In the genomic region with DNA sequence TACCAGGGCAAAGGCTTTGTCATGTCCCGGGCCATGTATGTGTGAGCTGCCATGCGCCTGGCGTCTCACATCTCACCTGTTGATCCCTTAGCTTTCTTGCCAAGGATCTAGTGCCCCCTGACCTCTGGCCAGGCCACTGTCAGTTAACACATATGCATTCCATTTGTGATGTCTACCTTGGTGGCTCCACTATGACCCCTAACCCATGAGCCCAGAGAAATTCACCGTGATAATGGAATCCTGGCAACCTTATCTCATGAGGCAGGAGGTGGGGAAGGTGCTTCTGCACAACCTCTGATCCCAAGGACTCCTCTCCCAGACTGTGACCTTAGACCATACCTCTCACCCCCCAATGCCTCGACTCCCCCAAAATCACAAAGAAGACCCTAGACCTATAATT, we compare ENCODE assay signal across 18 cellular contexts. TPM values are rescaled to one million over a fixed set of nuclear protein-coding genes. Genes with fewer than 3 reads are reported as not detected.
DNase-seq lines count a peak whose midpoint lies in the region; ATAC-seq, FAIRE-seq and TF ChIP-seq lines count a peak whose summit lies in the region.
"Not testable (repeated sequence)": the region's sequence is repeated elsewhere in the genome, so short reads cannot be mapped to it uniquely, and the experiment has no call there.
"Had no signal": no experiment of that assay in that cellular context is flagged by ENCODE, and none has a peak within 500 bp of the region (broad histone marks: within the 10 kb centered on the region; RNA-seq: fewer than 3 reads in every experiment).

No MANE protein-coding gene starts in this region.

- POLR2A ChIA-PET in Caco-2 (lab: Charles Lee); K562 (lab: Yijun Ruan, JAX): not testable (repeated sequence)

- not testable (repeated sequence) for H4K20me1 ChIP-seq in K562 (replicated peaks; ENCODE audit: control insufficient read depth, insufficient read depth, low read length)

- H3K4me2 ChIP-seq in K562 (ENCODE audit: insufficient read depth, low read length) = not testable (repeated sequence)

- H3K27ac ChIP-seq in K562 (ENCODE audit: extremely low read depth, low read depth, low read length) = not testable (repeated sequence)

- not testable (repeated sequence) for ATAC-seq in K562; stimulated activated naive B cell treated with anti-CD40 and anti-IgM and Interleukin-4, amounts not matched to agents 10 μg/mL and 1 μg/mL and 100 μg/mL, for 72 hours (replicated peaks)

- TF ChIP-seq EP300 in K562 (IDR thresholded peaks at IDR 0.05; ENCODE audit: low read length) = not testable (repeated sequence)

- H3K36me3 Mint-ChIP-seq in Caco-2 (ENCODE audit: insufficient read depth, unreplicated experiment) (peaks cover 88% of the 10 kb centered on the region), endothelial cell (ENCODE audit: low read depth, unreplicated experiment) (peaks cover 45% of the 10 kb centered on the region), nephron (ENCODE audit: low read depth) (peaks cover 58% of the 10 kb centered on the region)
- peaks cover 11% of the 10 kb centered on the region for H3K36me3 Mint-ChIP-seq in T-helper 1 cell treated with Interleukin-12 subunit alpha and Interleukin-12 subunit beta and Interleukin-4 antibody, amounts not matched to agents 30 μg/mL and 1 μg/mL, for 36 hours (ENCODE audit: low read depth)
- H3K36me3 Mint-ChIP-seq in activated T-helper 1 cell treated with anti-CD3 and anti-CD28 coated beads, Interleukin-12 subunit alpha, Interleukin-12 subunit beta, Interleukin-2, Interleukin-4 antibody, amounts not matched to agents 30 ng/mL and 10 ng/mL and 1 ng/mL, durations not matched to agents 14 hours and 24 hours and 36 hours (ENCODE audit: low read depth) = peaks cover 15% of the 10 kb centered on the region
- peaks cover 20 to 23% of the 10 kb centered on the region in 2 donors for H3K36me3 Mint-ChIP-seq in stimulated activated naive B cell treated with anti-CD40 and anti-IgM and Interleukin-4, amounts not matched to agents 10 μg/mL and 1 μg/mL and 100 μg/mL, for 72 hours

- FAIRE-seq in K562 (lab: Jason Lieb, UNC) = not testable (repeated sequence)

- TF ChIP-seq RAD21 in K562 (CRISPR knock-in tag; conservative IDR thresholded peaks at IDR 0.05 in 1 of 2, IDR thresholded peaks at IDR 0.05 in 1 of 2) = not testable (repeated sequence)

- not testable (repeated sequence) for DNase-seq in Caco-2; activated T-helper 1 cell treated with anti-CD3 and anti-CD28 coated beads, Interleukin-12 subunit alpha, Interleukin-12 subunit beta, Interleukin-2, Interleukin-4 antibody, amounts not matched to agents 30 ng/mL and 10 ng/mL and 1 ng/mL, durations not matched to agents 14 hours and 24 hours and 36 hours (ENCODE audit: low spot score); K562 (ENCODE audit: extremely low read depth in 1 of 4, low spot score in 3 of 4); endothelial cell (ENCODE audit: low spot score); stimulated activated naive B cell treated with anti-CD40 and anti-IgM and Interleukin-4, amounts not matched to agents 10 μg/mL and 1 μg/mL and 100 μg/mL, for 72 hours

- TF ChIP-seq CTCF in Caco-2 (IDR thresholded peaks at IDR 0.05; ENCODE audit: insufficient read depth in 1 of 2, low read depth in 1 of 2, low read length in 1 of 2, severe bottlenecking in 1 of 2, unreplicated experiment in 1 of 2); K562 (IDR thresholded peaks at IDR 0.05 in 2 of 3, conservative IDR thresholded peaks at IDR 0.05 in 1 of 3; ENCODE audit: insufficient read depth in 2 of 3, low read depth in 1 of 3, low read length in 3 of 3); endothelial cell (IDR thresholded peaks at IDR 0.05; ENCODE audit: unreplicated experiment); nephron (IDR thresholded peaks at IDR 0.05; ENCODE audit: unreplicated experiment in 3 of 3): not testable (repeated sequence)

- not testable (repeated sequence) for H3K4me3 Mint-ChIP-seq in Caco-2 (ENCODE audit: unreplicated experiment); T-helper 1 cell treated with Interleukin-12 subunit alpha and Interleukin-12 subunit beta and Interleukin-4 antibody, amounts not matched to agents 30 μg/mL and 1 μg/mL, for 36 hours; stimulated activated naive B cell treated with anti-CD40 and anti-IgM and Interleukin-4, amounts not matched to agents 10 μg/mL and 1 μg/mL and 100 μg/mL, for 72 hours
- peak overlapping the region; percentile 13 for H3K4me3 Mint-ChIP-seq in activated T-helper 1 cell treated with anti-CD3 and anti-CD28 coated beads, Interleukin-12 subunit alpha, Interleukin-12 subunit beta, Interleukin-2, Interleukin-4 antibody, amounts not matched to agents 30 ng/mL and 10 ng/mL and 1 ng/mL, durations not matched to agents 14 hours and 24 hours and 36 hours
- H3K4me3 Mint-ChIP-seq in endothelial cell (ENCODE audit: unreplicated experiment) (peak overlapping the region; percentile 33), nephron (peak overlapping the region in 2 of 3 experiments; percentile 6 to 38)

- CTCF ChIA-PET in Caco-2 (lab: Charles Lee) = not testable (repeated sequence)
- CTCF ChIA-PET in K562 (lab: Yijun Ruan, JAX; ENCODE audit: low intra/inter-chr PET ratio) = interaction anchor here (0.6 kb wide), 1 partner anchor 403 kb away, joined by 4 read pairs; no protein-coding TSS in a partner anchor

- not testable (repeated sequence) for H3K9me1 ChIP-seq in K562 (ENCODE audit: control insufficient read depth, insufficient read depth, low read length)

- not testable (repeated sequence) for TF ChIP-seq POLR2A in K562 (conservative IDR thresholded peaks at IDR 0.05)

- in situ Hi-C loops in K562 (cut with MboI) = not testable (repeated sequence)

- H3K4me3 ChIP-seq in Caco-2 (ENCODE audit: low read depth, low read length); K562: not testable (repeated sequence)

- WGBS in K562 (ENCODE audit: insufficient coverage, low coverage, missing lambda C conversion rate) = 73% methylated on average over 4 of the region's 5 CpGs

- not testable (repeated sequence) for H3K27me3 ChIP-seq in Caco-2 (replicated peaks; ENCODE audit: control insufficient read depth, insufficient read depth, low read length); K562 (ENCODE audit: control insufficient read depth in 2 of 2, insufficient read depth in 2 of 2, low read length in 2 of 2)

- H3K27ac Mint-ChIP-seq in Caco-2 (ENCODE audit: unreplicated experiment) = peak overlapping the region; percentile 21
- peak overlapping the region; percentile 3 for H3K27ac Mint-ChIP-seq in T-helper 1 cell treated with Interleukin-12 subunit alpha and Interleukin-12 subunit beta and Interleukin-4 antibody, amounts not matched to agents 30 μg/mL and 1 μg/mL, for 36 hours
- not testable (repeated sequence) for H3K27ac Mint-ChIP-seq in activated T-helper 1 cell treated with anti-CD3 and anti-CD28 coated beads, Interleukin-12 subunit alpha, Interleukin-12 subunit beta, Interleukin-2, Interleukin-4 antibody, amounts not matched to agents 30 ng/mL and 10 ng/mL and 1 ng/mL, durations not matched to agents 14 hours and 24 hours and 36 hours; endothelial cell (ENCODE audit: unreplicated experiment); nephron
- H3K27ac Mint-ChIP-seq in stimulated activated naive B cell treated with anti-CD40 and anti-IgM and Interleukin-4, amounts not matched to agents 10 μg/mL and 1 μg/mL and 100 μg/mL, for 72 hours = peak overlapping the region; percentile 84

- peaks cover 21% of the 10 kb centered on the region for H3K4me1 ChIP-seq in Caco-2
- peaks cover 17 to 27% of the 10 kb centered on the region in 2 experiments for H3K4me1 ChIP-seq in K562 (replicated peaks in 1 of 2; ENCODE audit: control insufficient read depth in 2 of 2, insufficient read depth in 2 of 2, low read length in 2 of 2)

- H3K4me1 Mint-ChIP-seq in Caco-2 (ENCODE audit: low read depth, unreplicated experiment) (peaks cover 21% of the 10 kb centered on the region), endothelial cell (ENCODE audit: unreplicated experiment) (peaks cover 16% of the 10 kb centered on the region), nephron (peaks cover 20% of the 10 kb centered on the region)
- H3K4me1 Mint-ChIP-seq in T-helper 1 cell treated with Interleukin-12 subunit alpha and Interleukin-12 subunit beta and Interleukin-4 antibody, amounts not matched to agents 30 μg/mL and 1 μg/mL, for 36 hours (ENCODE audit: low read depth) = peaks cover 21% of the 10 kb centered on the region
- peaks cover 25% of the 10 kb centered on the region for H3K4me1 Mint-ChIP-seq in activated T-helper 1 cell treated with anti-CD3 and anti-CD28 coated beads, Interleukin-12 subunit alpha, Interleukin-12 subunit beta, Interleukin-2, Interleukin-4 antibody, amounts not matched to agents 30 ng/mL and 10 ng/mL and 1 ng/mL, durations not matched to agents 14 hours and 24 hours and 36 hours (ENCODE audit: low read depth)
- peaks cover 20 to 29% of the 10 kb centered on the region in 2 donors for H3K4me1 Mint-ChIP-seq in stimulated activated naive B cell treated with anti-CD40 and anti-IgM and Interleukin-4, amounts not matched to agents 10 μg/mL and 1 μg/mL and 100 μg/mL, for 72 hours

- not testable (repeated sequence) for H3K27me3 Mint-ChIP-seq in Caco-2 (ENCODE audit: insufficient read depth, unreplicated experiment); T-helper 1 cell treated with Interleukin-12 subunit alpha and Interleukin-12 subunit beta and Interleukin-4 antibody, amounts not matched to agents 30 μg/mL and 1 μg/mL, for 36 hours (ENCODE audit: low read depth); activated T-helper 1 cell treated with anti-CD3 and anti-CD28 coated beads, Interleukin-12 subunit alpha, Interleukin-12 subunit beta, Interleukin-2, Interleukin-4 antibody, amounts not matched to agents 30 ng/mL and 10 ng/mL and 1 ng/mL, durations not matched to agents 14 hours and 24 hours and 36 hours (ENCODE audit: insufficient read depth); nephron (ENCODE audit: low read depth); stimulated activated naive B cell treated with anti-CD40 and anti-IgM and Interleukin-4, amounts not matched to agents 10 μg/mL and 1 μg/mL and 100 μg/mL, for 72 hours
- H3K27me3 Mint-ChIP-seq in endothelial cell (ENCODE audit: unreplicated experiment) = peaks cover 24% of the 10 kb centered on the region

- H3K79me2 ChIP-seq in K562 (ENCODE audit: control insufficient read depth, insufficient read depth, low read length) = peaks cover 25% of the 10 kb centered on the region

- H3K9me3 ChIP-seq in Caco-2; K562 (replicated peaks; ENCODE audit: control insufficient read depth, insufficient read depth, low read depth, low read length): not testable (repeated sequence)

- H3K36me3 ChIP-seq in Caco-2 (ENCODE audit: control insufficient read depth, insufficient read depth, low read length) = not testable (repeated sequence)
- peaks cover 36% of the 10 kb centered on the region for H3K36me3 ChIP-seq in K562 (ENCODE audit: control insufficient read depth, insufficient read depth, low read length)

- intact Hi-C loops in Caco-2 (cut with micrococcal nuclease; ENCODE audit: unreplicated experiment); activated T-helper 1 cell treated with anti-CD3 and anti-CD28 coated beads, Interleukin-12 subunit alpha, Interleukin-12 subunit beta, Interleukin-2, Interleukin-4 antibody, amounts not matched to agents 30 ng/mL and 10 ng/mL and 1 ng/mL, durations not matched to agents 14 hours and 24 hours and 36 hours (cut with micrococcal nuclease); K562 (cut with micrococcal nuclease): not testable (repeated sequence)

- not testable (repeated sequence) for H2AFZ ChIP-seq in K562 (ENCODE audit: low read depth, low read length)

- H3K9ac ChIP-seq in K562 (ENCODE audit: insufficient read depth in 1 of 2, low read depth in 2 of 2, low read length in 2 of 2) = peak overlapping the region in 1 of 2 experiments; percentile 20; a peak in 1 of 4 replicates

- not testable (repeated sequence) for H3K9me3 Mint-ChIP-seq in Caco-2 (ENCODE audit: unreplicated experiment); T-helper 1 cell treated with Interleukin-12 subunit alpha and Interleukin-12 subunit beta and Interleukin-4 antibody, amounts not matched to agents 30 μg/mL and 1 μg/mL, for 36 hours; activated T-helper 1 cell treated with anti-CD3 and anti-CD28 coated beads, Interleukin-12 subunit alpha, Interleukin-12 subunit beta, Interleukin-2, Interleukin-4 antibody, amounts not matched to agents 30 ng/mL and 10 ng/mL and 1 ng/mL, durations not matched to agents 14 hours and 24 hours and 36 hours; endothelial cell (ENCODE audit: unreplicated experiment); nephron; stimulated activated naive B cell treated with anti-CD40 and anti-IgM and Interleukin-4, amounts not matched to agents 10 μg/mL and 1 μg/mL and 100 μg/mL, for 72 hours

- not testable (repeated sequence) for BruUV-seq in Caco-2 (replicated peaks; lab: Mats Ljungman, UMichigan); K562 (replicated peaks; lab: Mats Ljungman, UMichigan)

RNA-seq across cellular contexts. Expression of a gene that starts 2.7 kb away (rescaled TPM):
- total RNA-seq in Caco-2 (2022) = 205 and 227 TPM in 2 replicates
- 209 and 211 TPM in 2 replicates for total RNA-seq in activated T-helper 1 cell treated with anti-CD3 and anti-CD28 coated beads, Interleukin-12 subunit alpha, Interleukin-12 subunit beta, Interleukin-2, Interleukin-4 antibody, amounts not matched to agents 30 ng/mL and 10 ng/mL and 1 ng/mL, durations not matched to agents 14 hours and 24 hours and 36 hours
- 24.5 and 69.0 TPM in 2 replicates for total RNA-seq in K562 (2011; cell fraction: chromatin; rRNA removed; ENCODE audit: low replicate concordance)
- total RNA-seq in K562 (2011; cell fraction: nucleolus; rRNA removed) = 64.5 and 69.3 TPM in 2 replicates
- total RNA-seq in K562 (2011; cell fraction: nucleoplasm; rRNA removed) = 42.7 and 46.9 TPM in 2 replicates
- 194 and 237 TPM in 2 replicates for total RNA-seq in K562 (2014; rRNA removed)
- 71.1 and 81.5 TPM in 2 replicates for total RNA-seq in K562 (2014; rRNA removed; fragmentation: Illumina TruSeq; extraction: Trizol)
- total RNA-seq in K562 (2015; rRNA removed; fragmentation: Illumina TruSeq; extraction: Trizol) = 165 and 169 TPM in 2 replicates
- 290 and 296 TPM in 2 replicates for total RNA-seq in K562 (2021)
- 101 and 117 TPM in 2 replicates for polyA plus RNA-seq in K562 (2011; rRNA removed)
- polyA plus RNA-seq in K562 (2011; cell fraction: cytosol; rRNA removed) = 146 and 312 TPM in 2 replicates
- 73.1 and 101 TPM in 2 replicates for polyA plus RNA-seq in K562 (2011; cell fraction: nucleus; rRNA removed)
- 116 and 170 TPM in 2 replicates for polyA plus RNA-seq in K562 (2012)
- 160 and 200 TPM in 2 replicates for polyA plus RNA-seq in K562 (2014; fragmentation: Illumina TruSeq; extraction: Trizol)
- 1 to 10 TPM in 1 of 2 experiments, under 1 TPM in 1; 0.89 to 5.4 TPM for polyA plus RNA-seq in K562 (2014; fragmentation: Nextera tagmentation; extraction: Ambion mirVana)
- polyA plus RNA-seq in K562 (2014; rRNA removed) = 192 and 229 TPM in 2 replicates
- 34.9 and 75.1 TPM in 2 replicates for polyA minus RNA-seq in K562 (2011; rRNA and poly(A)+ RNA removed)
- 71.0 and 79.5 TPM in 2 replicates for polyA minus RNA-seq in K562 (2011; cell fraction: cytosol; rRNA and poly(A)+ RNA removed)
- 22.6 and 24.0 TPM in 2 replicates for polyA minus RNA-seq in K562 (2011; cell fraction: nucleus; rRNA and poly(A)+ RNA removed)
- 60.5 TPM for total RNA-seq in endothelial cell (ENCODE audit: unreplicated experiment)

RNA-seq across cellular contexts. Expression of a gene that starts 17.3 kb away (rescaled TPM):
- total RNA-seq in Caco-2 (2022) (1,346 and 1,404 TPM in 2 replicates), K562 (2014; rRNA removed) (113 and 122 TPM in 2 replicates), K562 (2014; rRNA removed; fragmentation: Illumina TruSeq; extraction: Trizol) (5.9 and 11.8 TPM in 2 replicates), K562 (2015; rRNA removed; fragmentation: Illumina TruSeq; extraction: Trizol) (180 and 204 TPM in 2 replicates), K562 (2021) (88.7 and 92.0 TPM in 2 replicates), endothelial cell (ENCODE audit: unreplicated experiment) (258 TPM)
- 0.41 and 0.42 TPM in 2 replicates for total RNA-seq in activated T-helper 1 cell treated with anti-CD3 and anti-CD28 coated beads, Interleukin-12 subunit alpha, Interleukin-12 subunit beta, Interleukin-2, Interleukin-4 antibody, amounts not matched to agents 30 ng/mL and 10 ng/mL and 1 ng/mL, durations not matched to agents 14 hours and 24 hours and 36 hours
- total RNA-seq in K562 (2011; cell fraction: chromatin; rRNA removed; ENCODE audit: low replicate concordance) = 12.0 and 25.1 TPM in 2 replicates
- 54.6 and 64.9 TPM in 2 replicates for total RNA-seq in K562 (2011; cell fraction: nucleolus; rRNA removed)
- total RNA-seq in K562 (2011; cell fraction: nucleoplasm; rRNA removed) = 29.0 and 36.6 TPM in 2 replicates
- polyA plus RNA-seq in K562 (2011; rRNA removed) (27.5 and 37.5 TPM in 2 replicates), K562 (2014; fragmentation: Illumina TruSeq; extraction: Trizol) (17.5 and 32.7 TPM in 2 replicates), K562 (2014; fragmentation: Nextera tagmentation; extraction: Ambion mirVana) (under 1 TPM in 1 of 2 experiments, not detected in 1; 0.14 TPM), K562 (2014; rRNA removed) (124 TPM in 2 replicates)
- 86.2 and 145 TPM in 2 replicates for polyA plus RNA-seq in K562 (2011; cell fraction: cytosol; rRNA removed)
- polyA plus RNA-seq in K562 (2011; cell fraction: nucleus; rRNA removed) = 25.5 and 31.9 TPM in 2 replicates
- 228 and 283 TPM in 2 replicates for polyA plus RNA-seq in K562 (2012)
- polyA minus RNA-seq in K562 (2011; rRNA and poly(A)+ RNA removed) = 3.9 and 4.7 TPM in 2 replicates
- polyA minus RNA-seq in K562 (2011; cell fraction: cytosol; rRNA and poly(A)+ RNA removed) = 11.5 and 23.0 TPM in 2 replicates
- 3.8 and 6.4 TPM in 2 replicates for polyA minus RNA-seq in K562 (2011; cell fraction: nucleus; rRNA and poly(A)+ RNA removed)
- polyA plus RNA-seq: CD4-positive, CD25-positive, alpha-beta regulatory T cell; CD8-positive, alpha-beta memory T cell had no signal

RNA-seq across cellular contexts. Expression of a gene that starts 26.1 kb away (rescaled TPM):
- total RNA-seq in Caco-2 (2022) (246 and 250 TPM in 2 replicates), K562 (2014; rRNA removed) (151 and 190 TPM in 2 replicates), K562 (2014; rRNA removed; fragmentation: Illumina TruSeq; extraction: Trizol) (134 and 155 TPM in 2 replicates), K562 (2015; rRNA removed; fragmentation: Illumina TruSeq; extraction: Trizol) (305 and 312 TPM in 2 replicates), K562 (2021) (220 and 308 TPM in 2 replicates), endothelial cell (ENCODE audit: unreplicated experiment) (44.8 TPM)
- 1.2 TPM in 1 of 2 replicates, not detected in the other for total RNA-seq in activated T-helper 1 cell treated with anti-CD3 and anti-CD28 coated beads, Interleukin-12 subunit alpha, Interleukin-12 subunit beta, Interleukin-2, Interleukin-4 antibody, amounts not matched to agents 30 ng/mL and 10 ng/mL and 1 ng/mL, durations not matched to agents 14 hours and 24 hours and 36 hours
- 15.7 and 30.4 TPM in 2 replicates for total RNA-seq in K562 (2011; cell fraction: chromatin; rRNA removed; ENCODE audit: low replicate concordance)
- total RNA-seq in K562 (2011; cell fraction: nucleolus; rRNA removed) = 70.0 and 74.0 TPM in 2 replicates
- 46.3 and 59.4 TPM in 2 replicates for total RNA-seq in K562 (2011; cell fraction: nucleoplasm; rRNA removed)
- polyA plus RNA-seq in K562 (2011; rRNA removed) (115 and 174 TPM in 2 replicates), K562 (2014; fragmentation: Illumina TruSeq; extraction: Trizol) (239 and 302 TPM in 2 replicates), K562 (2014; fragmentation: Nextera tagmentation; extraction: Ambion mirVana) (100 to 1,000 TPM; 371 to 408 TPM), K562 (2014; rRNA removed) (184 and 227 TPM in 2 replicates)
- polyA plus RNA-seq in K562 (2011; cell fraction: cytosol; rRNA removed) = 112 and 124 TPM in 2 replicates
- polyA plus RNA-seq in K562 (2011; cell fraction: nucleus; rRNA removed) = 50.9 and 80.6 TPM in 2 replicates
- 460 and 496 TPM in 2 replicates for polyA plus RNA-seq in K562 (2012)
- polyA minus RNA-seq in K562 (2011; rRNA and poly(A)+ RNA removed) = 22.7 and 22.9 TPM in 2 replicates
- 60.6 and 76.4 TPM in 2 replicates for polyA minus RNA-seq in K562 (2011; cell fraction: cytosol; rRNA and poly(A)+ RNA removed)
- 2.2 and 14.6 TPM in 2 replicates for polyA minus RNA-seq in K562 (2011; cell fraction: nucleus; rRNA and poly(A)+ RNA removed)
- total RNA-seq: A172; CD4-positive, CD25-positive, alpha-beta regulatory T cell; H4 had no signal
- polyA plus RNA-seq: CD4-positive, CD25-positive, alpha-beta regulatory T cell; CD8-positive, alpha-beta memory T cell had no signal

RNA-seq across cellular contexts. Expression of a gene that starts 42.2 kb away (rescaled TPM):
- total RNA-seq in Caco-2 (2022) = 257 and 258 TPM in 2 replicates
- total RNA-seq in activated T-helper 1 cell treated with anti-CD3 and anti-CD28 coated beads, Interleukin-12 subunit alpha, Interleukin-12 subunit beta, Interleukin-2, Interleukin-4 antibody, amounts not matched to agents 30 ng/mL and 10 ng/mL and 1 ng/mL, durations not matched to agents 14 hours and 24 hours and 36 hours = 0.08 and 0.39 TPM in 2 replicates
- total RNA-seq in K562 (2011; cell fraction: chromatin; rRNA removed; ENCODE audit: low replicate concordance) = 51.7 and 114 TPM in 2 replicates
- total RNA-seq in K562 (2011; cell fraction: nucleolus; rRNA removed) = 140 and 162 TPM in 2 replicates
- 124 and 148 TPM in 2 replicates for total RNA-seq in K562 (2011; cell fraction: nucleoplasm; rRNA removed)
- total RNA-seq in K562 (2014; rRNA removed) = 65.3 and 78.5 TPM in 2 replicates
- total RNA-seq in K562 (2014; rRNA removed; fragmentation: Illumina TruSeq; extraction: Trizol) = 29.8 and 34.9 TPM in 2 replicates
- total RNA-seq in K562 (2015; rRNA removed; fragmentation: Illumina TruSeq; extraction: Trizol) = 33.8 and 36.5 TPM in 2 replicates
- total RNA-seq in K562 (2021) = 83.6 and 84.8 TPM in 2 replicates
- polyA plus RNA-seq in K562 (2011; rRNA removed) = 32.7 and 73.0 TPM in 2 replicates
- polyA plus RNA-seq in K562 (2011; cell fraction: cytosol; rRNA removed) = 78.1 and 87.1 TPM in 2 replicates
- polyA plus RNA-seq in K562 (2011; cell fraction: nucleus; rRNA removed) = 35.6 and 37.9 TPM in 2 replicates
- polyA plus RNA-seq in K562 (2012) = 76.8 and 118 TPM in 2 replicates
- 92.7 and 94.9 TPM in 2 replicates for polyA plus RNA-seq in K562 (2014; fragmentation: Illumina TruSeq; extraction: Trizol)
- polyA plus RNA-seq in K562 (2014; fragmentation: Nextera tagmentation; extraction: Ambion mirVana) = 1 to 10 TPM; 3.9 to 4.9 TPM
- polyA plus RNA-seq in K562 (2014; rRNA removed) = 41.4 and 43.6 TPM in 2 replicates
- 29.4 and 29.7 TPM in 2 replicates for polyA minus RNA-seq in K562 (2011; rRNA and poly(A)+ RNA removed)
- 43.7 and 44.6 TPM in 2 replicates for polyA minus RNA-seq in K562 (2011; cell fraction: cytosol; rRNA and poly(A)+ RNA removed)
- polyA minus RNA-seq in K562 (2011; cell fraction: nucleus; rRNA and poly(A)+ RNA removed) = 9.2 and 15.6 TPM in 2 replicates
- 342 TPM for total RNA-seq in endothelial cell (ENCODE audit: unreplicated experiment)
- polyA plus RNA-seq: CD4-positive, CD25-positive, alpha-beta regulatory T cell had no signal

RNA-seq across cellular contexts. Expression of a gene that starts 53.7 kb away (rescaled TPM):
- not detected in 2 replicates for total RNA-seq in Caco-2 (2022)
- not detected in 2 replicates for total RNA-seq in activated T-helper 1 cell treated with anti-CD3 and anti-CD28 coated beads, Interleukin-12 subunit alpha, Interleukin-12 subunit beta, Interleukin-2, Interleukin-4 antibody, amounts not matched to agents 30 ng/mL and 10 ng/mL and 1 ng/mL, durations not matched to agents 14 hours and 24 hours and 36 hours
- not detected in 2 replicates for total RNA-seq in K562 (2011; cell fraction: chromatin; rRNA removed; ENCODE audit: low replicate concordance)
- not detected in 2 replicates for total RNA-seq in K562 (2011; cell fraction: nucleolus; rRNA removed)
- total RNA-seq in K562 (2011; cell fraction: nucleoplasm; rRNA removed) = not detected in 2 replicates
- total RNA-seq in K562 (2014; rRNA removed) = not detected in 2 replicates
- total RNA-seq in K562 (2014; rRNA removed; fragmentation: Illumina TruSeq; extraction: Trizol) = not detected in 2 replicates
- not detected in 2 replicates for total RNA-seq in K562 (2015; rRNA removed; fragmentation: Illumina TruSeq; extraction: Trizol)
- total RNA-seq in K562 (2021) = not detected in 2 replicates
- not detected in 2 replicates for polyA plus RNA-seq in K562 (2011; rRNA removed)
- 0.15 TPM in 1 of 2 replicates, not detected in the other for polyA plus RNA-seq in K562 (2011; cell fraction: cytosol; rRNA removed)
- not detected in 2 replicates for polyA plus RNA-seq in K562 (2011; cell fraction: nucleus; rRNA removed)
- not detected in 2 replicates for polyA plus RNA-seq in K562 (2012)
- polyA plus RNA-seq in K562 (2014; fragmentation: Illumina TruSeq; extraction: Trizol) = 0.46 TPM in 1 of 2 replicates, not detected in the other
- not detected for polyA plus RNA-seq in K562 (2014; fragmentation: Nextera tagmentation; extraction: Ambion mirVana)
- polyA plus RNA-seq in K562 (2014; rRNA removed) = not detected in 2 replicates
- polyA minus RNA-seq in K562 (2011; rRNA and poly(A)+ RNA removed) = not detected in 2 replicates
- polyA minus RNA-seq in K562 (2011; cell fraction: cytosol; rRNA and poly(A)+ RNA removed) = not detected in 2 replicates
- not detected in 2 replicates for polyA minus RNA-seq in K562 (2011; cell fraction: nucleus; rRNA and poly(A)+ RNA removed)
- total RNA-seq in endothelial cell (ENCODE audit: unreplicated experiment) = not detected
- total RNA-seq: A172; A673; Calu3; CD4-positive, CD25-positive, alpha-beta regulatory T cell; CD8-positive, alpha-beta memory T cell; Daoy; G401; GM23338; H4; H9; HFFc6 had no signal
- polyA plus RNA-seq: CD4-positive, CD25-positive, alpha-beta regulatory T cell; CD8-positive, alpha-beta memory T cell; GM23338 had no signal
